Comparison of ENCODE assay signal across 8 cellular contexts in genomic region chr2:156589381-156590079, GRCh38.
DNase-seq lines count a peak whose midpoint lies in the region; ATAC-seq and TF ChIP-seq lines count a peak whose summit lies in the region.

No MANE protein-coding gene starts in this region.

- intact Hi-C loops in Panc1 (cut with micrococcal nuclease; ENCODE audit: unreplicated experiment) = loop anchor here (2.0 to 10.0 kb wide), 4 partner anchors 165 to 1217 kb away; no protein-coding TSS in a partner anchor
- intact Hi-C loops in colonic mucosa (cut with DNase I) = loop anchor here (10.0 kb wide), 3 partner anchors 255 to 1215 kb away; partner anchors contain the start of gene NR4A2

- H3K4me1 ChIP-seq in Panc1 (ENCODE audit: control insufficient read depth, insufficient read depth, low read length) (no peaks in the 10 kb centered on the region), colonic mucosa (no peaks in the 10 kb centered on the region), lung (ENCODE audit: control insufficient read depth in 2 of 2, insufficient read depth in 2 of 2, low read length in 2 of 2) (no peaks in the 10 kb centered on the region)

- CTCF ChIA-PET in Panc1 (lab: Charles Lee) = interaction anchor here (0.5 to 1.6 kb wide), 5 partner anchors 112 to 1245 kb away, joined by 4 to 16 read pairs (median 4); no protein-coding TSS in a partner anchor

- DNase-seq in NOMO-1 (lab: John Stamatoyannopoulos, UW; ENCODE audit: unreplicated experiment in 2 of 2) = peak; percentile 20 to 49
- no peak for DNase-seq in NOMO-1 treated with dmso at 0.1 percent for 144 hours (lab: John Stamatoyannopoulos, UW; ENCODE audit: unreplicated experiment)
- peak; percentile 13 for DNase-seq in HS-5 (ENCODE audit: low read depth)
- DNase-seq in Panc1 (ENCODE audit: low read depth, low spot score) = peak; percentile 25
- DNase-seq in colonic mucosa = no peak
- DNase-seq in lung (ENCODE audit: low spot score) = no peak
- DNase-seq in middle frontal gyrus (ENCODE audit: extremely low spot score, low spot score) = no peak

- H3K36me3 ChIP-seq in Panc1 (ENCODE audit: control insufficient read depth, insufficient read depth, low read length) (no peaks in the 10 kb centered on the region), colonic mucosa (no peaks in the 10 kb centered on the region), lung (ENCODE audit: control insufficient read depth in 2 of 2, insufficient read depth in 2 of 2, low read length in 2 of 2) (no peaks in the 10 kb centered on the region)

- 43 to 53% methylated on average over 10 of the region's 10 CpGs for WGBS in lung, 2 donors

- no TSS peak for BruUV-seq in Panc1 (replicated peaks; lab: Mats Ljungman, UMichigan)

- TF ChIP-seq CTCF in Panc1 (IDR thresholded peaks at IDR 0.05) (peak; percentile 66), colonic mucosa (IDR thresholded peaks at IDR 0.05) (peak; percentile 31), lung (IDR thresholded peaks at IDR 0.05; ENCODE audit: control extremely low read depth, extremely low read depth) (peak; percentile 25)

- POLR2A ChIA-PET in Panc1 (lab: Charles Lee) = no interaction called here

- H3K4me3 ChIP-seq in Panc1 (ENCODE audit: low read depth in 2 of 2, low read length in 2 of 2) (no peak overlapping the region), colonic mucosa (no peak overlapping the region), lung (no peak overlapping the region)

- H3K9ac ChIP-seq in colonic mucosa (ENCODE audit: low read depth in 2 of 2, low read length in 2 of 2) = no peak overlapping the region

- H3K27ac ChIP-seq in Panc1 (ENCODE audit: low read length) = no peak overlapping the region
- H3K27ac ChIP-seq in colonic mucosa = no peak overlapping the region
- no peak overlapping the region for H3K27ac ChIP-seq in lung (ENCODE audit: low read depth in 1 of 2, low read length in 1 of 2)

- H3K9me3 ChIP-seq in Panc1 (ENCODE audit: control insufficient read depth, insufficient read depth, low read depth, low read length) (no peaks in the 10 kb centered on the region), colonic mucosa (no peaks in the 10 kb centered on the region), lung (ENCODE audit: control insufficient read depth in 2 of 2, insufficient read depth in 1 of 2, low read length in 1 of 2) (no peaks in the 10 kb centered on the region)

- H3K27me3 ChIP-seq in Panc1 (ENCODE audit: control insufficient read depth, insufficient read depth, low read length) = no peaks in the 10 kb centered on the region
- no peaks in the 10 kb centered on the region for H3K27me3 ChIP-seq in colonic mucosa
- no peaks in the 10 kb centered on the region for H3K27me3 ChIP-seq in lung (ENCODE audit: control insufficient read depth, insufficient read depth)

- in situ Hi-C loops in Panc1 (cut with HindIII; ENCODE audit: low pct_unique_long_range_greater_than_20kb, low sequenced_read_pairs) = no loop called here

- ATAC-seq in GM19463 (IDR thresholded peaks at IDR 0.05; ENCODE audit: unreplicated experiment) (peak; percentile 63), Panc1 (peak; percentile 82), lung (ENCODE audit: insufficient read depth, low FRiP score) (no peak)

Comparison
In these comparisons a context has a peak if more than half of its experiments do, and no peak if none do; other contexts are left out.
1. DNase-seq: peak in NOMO-1 (2 of 2), HS-5 (single experiment) and Panc1 (single experiment); none in NOMO-1 treated with dmso at 0.1 percent for 144 hours (single experiment), colonic mucosa (single experiment), lung (single experiment) and middle frontal gyrus (single experiment).
2. Peak in every context shown above with its lines, with median percentiles within 50 percentile points of each other: CTCF ChIP-seq.